27 cellular contexts compared by ENCODE assay signal in genomic region chr12:2277492-2278153, GRCh38.
"Had no signal": no experiment of that assay in that cellular context is flagged by ENCODE, and none has a peak within 500 bp of the region (broad histone marks: within the 10 kb centered on the region; RNA-seq: fewer than 3 reads in every experiment).

No MANE protein-coding gene starts in this region.

- H3K9me3 ChIP-seq: ascending aorta, body of pancreas, Peyer's patch had no signal

- H3K27ac Mint-ChIP-seq: activated B cell treated with CpG ODN at 0.5 μM for 24 hours; activated CD4-positive, alpha-beta T cell treated with anti-CD3 and anti-CD28 coated beads, Interleukin-2, amount 10 ng/mL, durations not matched to agents 24 days and 14 days; activated CD8-positive, alpha-beta memory T cell treated with anti-CD3 and anti-CD28 coated beads, Interleukin-2, amount 10 ng/mL, durations not matched to agents 7 days and 5 days; activated naive CD4-positive, alpha-beta T cell treated with anti-CD3 and anti-CD28 coated beads, Interleukin-2, amount 50 U/mL, for 72 hours; activated naive CD8-positive, alpha-beta T cell treated with anti-CD3 and anti-CD28 coated beads, Interleukin-2, amount 50 U/mL, for 24 hours; activated T-cell treated with anti-CD3 and anti-CD28 coated beads, Interleukin-2, amount 50 U/mL, for 24 hours; activated T-helper 1 cell treated with anti-CD3 and anti-CD28 coated beads, Interleukin-12 subunit alpha, Interleukin-12 subunit beta, Interleukin-2, Interleukin-4 antibody, amounts not matched to agents 30 ng/mL and 10 ng/mL and 1 ng/mL, durations not matched to agents 14 hours and 24 hours and 36 hours; T-helper 17 cell had no signal

- H3K36me3 Mint-ChIP-seq: activated CD8-positive, alpha-beta memory T cell treated with anti-CD3 and anti-CD28 coated beads, Interleukin-2, amount 10 ng/mL, durations not matched to agents 7 days and 5 days; activated naive CD4-positive, alpha-beta T cell treated with anti-CD3 and anti-CD28 coated beads, Interleukin-2, amount 50 U/mL, for 72 hours had no signal

- ATAC-seq: activated CD8-positive, alpha-beta memory T cell treated with anti-CD3 and anti-CD28 coated beads, Interleukin-2, amount 10 ng/mL, durations not matched to agents 7 days and 5 days; activated naive CD4-positive, alpha-beta T cell treated with anti-CD3 and anti-CD28 coated beads, Interleukin-2, amount 50 U/mL, for 72 hours; activated naive CD8-positive, alpha-beta T cell treated with anti-CD3 and anti-CD28 coated beads, Interleukin-2, amount 50 U/mL, for 24 hours; body of pancreas; T-helper 17 cell had no signal

- H3K4me3 Mint-ChIP-seq: activated B cell treated with CpG ODN at 0.5 μM for 24 hours; activated CD4-positive, alpha-beta T cell treated with anti-CD3 and anti-CD28 coated beads, Interleukin-2, amount 10 ng/mL, durations not matched to agents 24 days and 14 days; activated CD8-positive, alpha-beta memory T cell treated with anti-CD3 and anti-CD28 coated beads, Interleukin-2, amount 10 ng/mL, durations not matched to agents 7 days and 5 days; activated naive CD8-positive, alpha-beta T cell treated with anti-CD3 and anti-CD28 coated beads, Interleukin-2, amount 50 U/mL, for 24 hours; activated T-cell treated with anti-CD3 and anti-CD28 coated beads, Interleukin-2, amount 50 U/mL, for 24 hours; activated T-helper 1 cell treated with anti-CD3 and anti-CD28 coated beads, Interleukin-12 subunit alpha, Interleukin-12 subunit beta, Interleukin-2, Interleukin-4 antibody, amounts not matched to agents 30 ng/mL and 10 ng/mL and 1 ng/mL, durations not matched to agents 14 hours and 24 hours and 36 hours; T-helper 17 cell had no signal

- H3K4me1 ChIP-seq: body of pancreas had no signal

- H3K27ac ChIP-seq: body of pancreas, RWPE1 had no signal

- H3K4me1 Mint-ChIP-seq: activated B cell treated with CpG ODN at 0.5 μM for 24 hours; activated CD4-positive, alpha-beta T cell treated with anti-CD3 and anti-CD28 coated beads, Interleukin-2, amount 10 ng/mL, durations not matched to agents 24 days and 14 days; activated CD8-positive, alpha-beta memory T cell treated with anti-CD3 and anti-CD28 coated beads, Interleukin-2, amount 10 ng/mL, durations not matched to agents 7 days and 5 days; activated naive CD8-positive, alpha-beta T cell treated with anti-CD3 and anti-CD28 coated beads, Interleukin-2, amount 50 U/mL, for 24 hours had no signal

- H3K27me3 Mint-ChIP-seq: activated B cell treated with CpG ODN at 0.5 μM for 24 hours; activated naive CD8-positive, alpha-beta T cell treated with anti-CD3 and anti-CD28 coated beads, Interleukin-2, amount 50 U/mL, for 24 hours had no signal

- H3K36me3 ChIP-seq: ascending aorta, Peyer's patch had no signal

- H3K9me3 Mint-ChIP-seq: activated CD4-positive, alpha-beta T cell treated with anti-CD3 and anti-CD28 coated beads, Interleukin-2, amount 10 ng/mL, durations not matched to agents 24 days and 14 days had no signal

- DNase-seq: activated B cell treated with CpG ODN at 0.5 μM for 24 hours; activated CD4-positive, alpha-beta T cell treated with anti-CD3 and anti-CD28 coated beads for 1 hour; activated CD4-positive, alpha-beta T cell treated with anti-CD3 and anti-CD28 coated beads, Interleukin-2, amount 10 ng/mL, durations not matched to agents 24 days and 14 days; activated CD4-positive, alpha-beta T cell treated with anti-CD3 and anti-CD28 coated beads, Interleukin-2, amount 50 U/mL, for 48 hours; activated CD8-positive, alpha-beta memory T cell treated with anti-CD3 and anti-CD28 coated beads, Interleukin-2, amount 10 ng/mL, durations not matched to agents 7 days and 5 days; activated effector memory CD4-positive, alpha-beta T cell treated with Interleukin-2 at 50 U/mL for 16 hours; activated naive CD4-positive, alpha-beta T cell treated with Interleukin-2 at 50 U/mL for 16 hours; activated naive CD8-positive, alpha-beta T cell treated with anti-CD3 and anti-CD28 coated beads, Interleukin-2, amount 50 U/mL, for 24 hours; activated T-cell treated with anti-CD3 and anti-CD28 coated beads, Interleukin-2, amount 50 U/mL, for 24 hours; amniotic stem cell; body of pancreas; Kasumi-1; KBM-7; NCI-H1105 treated with DMSO at 0.1 percent for 48 hours; NCI-H146; NCI-H187 treated with DMSO at 0.1 percent for 48 hours; NCI-H2081 treated with DMSO at 0.1 percent for 48 hours; NCI-H446; NCI-H524; Peyer's patch; SHP77 treated with DMSO at 0.1 percent for 48 hours; T-helper 17 cell; T-helper 9 cell had no signal

- H3K4me3 ChIP-seq: ascending aorta, body of pancreas, Peyer's patch had no signal

- H3K27me3 ChIP-seq: ascending aorta, body of pancreas, Peyer's patch had no signal
